Comparison of ENCODE assay signal across 8 cellular contexts in genomic region chr6:149316108-149316727, GRCh38. TPM values are rescaled to one million over a fixed set of nuclear protein-coding genes. Genes with fewer than 3 reads are reported as not detected.
DNase-seq lines count a peak whose midpoint lies in the region; ATAC-seq, FAIRE-seq and TF ChIP-seq lines count a peak whose summit lies in the region.

No MANE protein-coding gene starts in this region.

- peaks cover 5 to 7% of the 10 kb centered on the region in 2 donors for H3K4me1 ChIP-seq in kidney (ENCODE audit: control insufficient read depth in 1 of 2, insufficient read depth in 1 of 2, low read depth in 1 of 2, low read length in 2 of 2)

- H3K4me3 Mint-ChIP-seq in activated CD4-positive, alpha-beta T cell treated with anti-CD3 and anti-CD28 coated beads for 36 hours = peak overlapping the region; percentile 88
- peak overlapping the region; percentile 83 for H3K4me3 Mint-ChIP-seq in activated naive CD8-positive, alpha-beta T cell treated with anti-CD3 and anti-CD28 coated beads, Interleukin-2, amount 10 ng/mL, durations not matched to agents 7 days and 5 days

- no peak for TF ChIP-seq CTCF in kidney (IDR thresholded peaks at IDR 0.05; ENCODE audit: borderline replicate concordance, extremely low read depth, insufficient read depth)

- H3K36me3 ChIP-seq in kidney (ENCODE audit: control insufficient read depth in 1 of 2, insufficient read depth in 2 of 2, low read length in 2 of 2) = no peaks in the 10 kb centered on the region

- intact Hi-C loops in activated CD4-positive, alpha-beta T cell treated with anti-CD3 and anti-CD28 coated beads for 36 hours (cut with DNase I, micrococcal nuclease) = loop anchor here (2.0 to 5.0 kb wide), 6 partner anchors 44 to 1281 kb away; partner anchors contain the start of gene PLEKHG1 (in 1 of the 2)
- intact Hi-C loops in kidney (cut with DNase I) = no loop called here

- H3K9me3 ChIP-seq in kidney (ENCODE audit: control insufficient read depth in 1 of 2, low read length in 2 of 2) = no peaks in the 10 kb centered on the region

- no peak for DNase-seq in activated CD4-positive, alpha-beta T cell treated with anti-CD3 and anti-CD28 coated beads for 36 hours
- no peak for DNase-seq in activated CD4-positive, alpha-beta T cell treated with anti-CD3 and anti-CD28 coated beads, Interleukin-2, amount 50 U/mL, for 48 hours
- no peak for DNase-seq in activated naive CD8-positive, alpha-beta T cell treated with anti-CD3 and anti-CD28 coated beads, Interleukin-2, amount 10 ng/mL, durations not matched to agents 7 days and 5 days
- DNase-seq in kidney (no peak), substantia nigra (lab: John Stamatoyannopoulos, UW) (no peak), DMS153 (lab: John Stamatoyannopoulos, UW) (no peak)
- no peak for DNase-seq in stimulated activated naive CD4-positive, alpha-beta T cell treated with Interleukin-2 at 50 U/mL for 16 hours (lab: John Stamatoyannopoulos, UW)

- POLR2A ChIA-PET in activated CD4-positive, alpha-beta T cell treated with anti-CD3 and anti-CD28 coated beads for 36 hours (lab: Charles Lee) = interaction anchor here (0.5 to 2.0 kb wide), 3 partner anchors 45 to 197 kb away, joined by 4 to 10 read pairs (median 6); no protein-coding TSS in a partner anchor
- POLR2A ChIA-PET in activated naive CD8-positive, alpha-beta T cell treated with anti-CD3 and anti-CD28 coated beads, Interleukin-2, amount 10 ng/mL, durations not matched to agents 7 days and 5 days (lab: Charles Lee) = interaction anchor here (0.5 to 4.6 kb wide), 27 partner anchors 9 to 288 kb away, joined by 3 to 31 read pairs (median 4); no protein-coding TSS in a partner anchor

- no peaks in the 10 kb centered on the region for H3K27me3 Mint-ChIP-seq in activated CD4-positive, alpha-beta T cell treated with anti-CD3 and anti-CD28 coated beads for 36 hours
- no peaks in the 10 kb centered on the region for H3K27me3 Mint-ChIP-seq in activated naive CD8-positive, alpha-beta T cell treated with anti-CD3 and anti-CD28 coated beads, Interleukin-2, amount 10 ng/mL, durations not matched to agents 7 days and 5 days

- no peaks in the 10 kb centered on the region for H3K9me3 Mint-ChIP-seq in activated CD4-positive, alpha-beta T cell treated with anti-CD3 and anti-CD28 coated beads for 36 hours (ENCODE audit: low read depth)
- peaks cover 8% of the 10 kb centered on the region for H3K9me3 Mint-ChIP-seq in activated naive CD8-positive, alpha-beta T cell treated with anti-CD3 and anti-CD28 coated beads, Interleukin-2, amount 10 ng/mL, durations not matched to agents 7 days and 5 days

- CTCF ChIA-PET in activated CD4-positive, alpha-beta T cell treated with anti-CD3 and anti-CD28 coated beads for 36 hours (lab: Charles Lee) = interaction anchor here (0.7 to 1.1 kb wide), 5 partner anchors 36 to 282 kb away, joined by 3 to 5 read pairs (median 3); partner anchors contain the start of gene PPIL4

- H3K27ac Mint-ChIP-seq in activated CD4-positive, alpha-beta T cell treated with anti-CD3 and anti-CD28 coated beads for 36 hours = peak overlapping the region; percentile 92
- peak overlapping the region; percentile 86 for H3K27ac Mint-ChIP-seq in activated naive CD8-positive, alpha-beta T cell treated with anti-CD3 and anti-CD28 coated beads, Interleukin-2, amount 10 ng/mL, durations not matched to agents 7 days and 5 days

- peaks cover 18% of the 10 kb centered on the region for H3K36me3 Mint-ChIP-seq in activated CD4-positive, alpha-beta T cell treated with anti-CD3 and anti-CD28 coated beads for 36 hours (ENCODE audit: low read depth)
- H3K36me3 Mint-ChIP-seq in activated naive CD8-positive, alpha-beta T cell treated with anti-CD3 and anti-CD28 coated beads, Interleukin-2, amount 10 ng/mL, durations not matched to agents 7 days and 5 days = peaks cover 20% of the 10 kb centered on the region

- peak overlapping the region; percentile 68 to 92 for H3K9ac ChIP-seq in kidney (ENCODE audit: low read length in 2 of 2)

- FAIRE-seq in kidney (lab: Jason Lieb, UNC) = no peak

- no peak for ATAC-seq in activated CD4-positive, alpha-beta T cell treated with anti-CD3 and anti-CD28 coated beads for 36 hours
- ATAC-seq in activated naive CD8-positive, alpha-beta T cell treated with anti-CD3 and anti-CD28 coated beads, Interleukin-2, amount 10 ng/mL, durations not matched to agents 7 days and 5 days (ENCODE audit: low read depth) = no peak
- ATAC-seq in HG03280 (IDR thresholded peaks at IDR 0.05; ENCODE audit: unreplicated experiment) = no peak

- peak overlapping the region; percentile 73 to 82 for H3K4me3 ChIP-seq in kidney (ENCODE audit: low read length in 2 of 2)

- H3K4me1 Mint-ChIP-seq in activated CD4-positive, alpha-beta T cell treated with anti-CD3 and anti-CD28 coated beads for 36 hours = peaks cover 15% of the 10 kb centered on the region
- peaks cover 19% of the 10 kb centered on the region for H3K4me1 Mint-ChIP-seq in activated naive CD8-positive, alpha-beta T cell treated with anti-CD3 and anti-CD28 coated beads, Interleukin-2, amount 10 ng/mL, durations not matched to agents 7 days and 5 days

- H3K27ac ChIP-seq in kidney (ENCODE audit: low read depth in 2 of 2, low read length in 2 of 2) (peak overlapping the region in 1 of 2 donors; percentile 95), substantia nigra (ENCODE audit: low read depth, low read length, poor library complexity, severe bottlenecking) (peak overlapping the region; percentile 91)

RNA-seq across cellular contexts. Expression of gene TAB2, which starts 1.3 kb away (rescaled TPM):
- total RNA-seq in activated CD4-positive, alpha-beta T cell treated with anti-CD3 and anti-CD28 coated beads for 36 hours = 10 to 100 TPM; 65.8 to 94.1 TPM
- total RNA-seq in activated naive CD8-positive, alpha-beta T cell treated with anti-CD3 and anti-CD28 coated beads, Interleukin-2, amount 10 ng/mL, durations not matched to agents 7 days and 5 days = 100 to 1,000 TPM; 115 to 130 TPM
- 50.1 TPM for total RNA-seq in kidney
- polyA plus RNA-seq in kidney (ENCODE audit: insufficient read depth, low read depth, low replicate concordance) = 23.2 TPM
